In the genomic region with DNA sequence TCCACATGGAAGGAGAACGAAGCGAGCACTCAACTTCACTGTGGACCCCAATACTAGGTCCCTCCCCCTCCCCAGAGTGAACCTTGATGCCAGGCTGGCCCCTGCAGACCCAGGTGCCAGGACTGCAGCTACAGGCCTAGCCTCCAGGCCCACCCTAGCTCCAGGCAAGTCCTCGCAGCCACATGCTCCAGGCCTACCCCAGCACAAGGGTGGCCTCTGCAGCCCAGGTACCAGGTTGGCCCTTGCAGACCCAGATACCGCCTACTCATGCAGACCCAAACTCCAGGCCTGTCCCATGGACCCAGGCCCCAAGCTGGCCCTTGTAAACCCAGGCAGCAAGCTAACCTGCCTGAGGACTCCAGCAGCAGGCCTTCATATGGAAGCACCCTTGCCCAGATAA, we compare ENCODE assay signal across 24 cellular contexts. TPM values are rescaled to one million over a fixed set of nuclear protein-coding genes. Genes with fewer than 3 reads are reported as not detected.
"Had no signal": no experiment of that assay in that cellular context is flagged by ENCODE, and none has a peak within 500 bp of the region (broad histone marks: within the 10 kb centered on the region; RNA-seq: fewer than 3 reads in every experiment).

No MANE protein-coding gene starts in this region.

- H3K4me2 ChIP-seq: KMS-11 had no signal

- H3K9me3 ChIP-seq: SJSA1 had no signal

- H3K36me3 ChIP-seq: SJSA1 had no signal

- H3K27me3 ChIP-seq: SJSA1 had no signal

- DNase-seq: Kasumi-1, MM.1S, NCI-H1092 treated with DMSO at 0.1 percent for 48 hours, NCI-H1436, NCI-H187, NCI-H2029, NCI-H2171 treated with DMSO at 0.1 percent for 48 hours, NCI-H345, NCI-H446 treated with DMSO at 0.1 percent for 48 hours, NCI-H524, NCI-H526 treated with DMSO at 0.1 percent for 48 hours, NCI-H748 treated with DMSO at 0.1 percent for 48 hours, Right ventricle myocardium superior, RPMI8226, SIG-M5 had no signal

- H3K4me1 ChIP-seq: SJSA1 had no signal

- FAIRE-seq: HepG2, K562, RCC 7860 had no signal

- H3K9ac ChIP-seq: KMS-11 had no signal

- H3K4me3 ChIP-seq: K562, SJSA1, SK-N-MC had no signal

- H3K27ac ChIP-seq: KMS-11, SJSA1, SK-N-MC had no signal

- ATAC-seq: HepG2, K562 had no signal

RNA-seq across cellular contexts. Expression of a gene that starts 44.2 kb away (rescaled TPM):
- total RNA-seq: HepG2, HT1080, K562, M059J, Right ventricle myocardium superior, SJSA1 had no signal
- polyA plus RNA-seq: HepG2, IgD-negative memory B cell, K562 had no signal
